In the genomic region with DNA sequence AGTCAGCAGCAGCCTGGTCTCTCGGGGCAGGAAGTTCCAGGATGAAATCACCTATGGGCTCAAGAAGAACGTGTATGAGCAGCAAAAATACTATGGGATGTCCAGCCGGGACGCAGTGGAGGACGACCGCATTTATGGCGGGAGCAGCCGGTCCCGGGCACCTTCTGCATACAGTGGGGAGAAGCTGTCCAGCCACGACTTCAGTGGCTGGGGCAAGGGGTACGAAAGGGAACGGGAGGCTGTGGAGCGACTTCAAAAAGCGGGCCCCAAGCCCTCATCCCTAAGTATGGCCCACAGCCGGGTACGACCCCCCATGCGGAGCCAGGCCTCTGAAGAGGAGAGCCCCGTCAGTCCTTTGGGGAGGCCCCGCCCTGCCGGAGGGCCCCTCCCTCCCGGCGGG, we compare ENCODE assay signal across 24 cellular contexts. TPM values are rescaled to one million over a fixed set of nuclear protein-coding genes. Genes with fewer than 3 reads are reported as not detected.
DNase-seq lines count a peak whose midpoint lies in the region; FAIRE-seq and TF ChIP-seq lines count a peak whose summit lies in the region.
"Had no signal": no experiment of that assay in that cellular context is flagged by ENCODE, and none has a peak within 500 bp of the region (broad histone marks: within the 10 kb centered on the region; RNA-seq: fewer than 3 reads in every experiment).

No MANE protein-coding gene starts in this region.

- no CpG with 5 or more reads among the region's 22 CpGs for WGBS in H9 (ENCODE audit: extremely low coverage, insufficient read length, low lambda C conversion rate)
- WGBS in lower leg skin, 2 donors: 85% methylated on average over 20 to 22 of the region's 22 CpGs

- no peak overlapping the region for H2AK5ac ChIP-seq in H9 (ENCODE audit: insufficient read length, low read length)

- no peaks in the 10 kb centered on the region for H4K20me1 ChIP-seq in H9 (ENCODE audit: control insufficient read depth, insufficient read depth, insufficient read length)

- no peak overlapping the region for H4K91ac ChIP-seq in H9 (ENCODE audit: insufficient read length, low read depth, low read length)

- no peak overlapping the region for H2BK12ac ChIP-seq in H9 (ENCODE audit: insufficient read length, low read depth, low read length)

- no peak overlapping the region for H3K23ac ChIP-seq in H9 (ENCODE audit: insufficient read length, low read depth, low read length)

- H4K5ac ChIP-seq in H9 (ENCODE audit: insufficient read length, low read depth, low read length): no peak overlapping the region

- H3K9me3 ChIP-seq in H9 (ENCODE audit: control insufficient read depth, low read depth, low read length) (no peaks in the 10 kb centered on the region), kidney (ENCODE audit: control insufficient read depth in 1 of 2, low read length in 2 of 2) (no peaks in the 10 kb centered on the region)
- H3K9me3 ChIP-seq: BE2C; BLaER1 treated with 17β-estradiol and CSF1 and Interleukin-3, amounts not matched to agents 10 nM and 100 nM; Caco-2 had no signal

- no peak overlapping the region for H3T11ph ChIP-seq in H9 (ENCODE audit: low read length)

- no peak for FAIRE-seq in kidney (lab: Jason Lieb, UNC)
- FAIRE-seq: A204.1, D721Med, GM12878, GM12892, GM18507 had no signal

- H3K18ac ChIP-seq in H9 (ENCODE audit: insufficient read length, low read depth, low read length): no peak overlapping the region

- no peak overlapping the region for H3K4me2 ChIP-seq in H9 (ENCODE audit: insufficient read depth, insufficient read length, low read length)

- no peak overlapping the region for H3K4me3 Mint-ChIP-seq in H9
- H3K4me3 Mint-ChIP-seq: CD4-positive, alpha-beta T cell; CD8-positive, alpha-beta T cell had no signal

- no peak overlapping the region for H3K4me3 ChIP-seq in kidney (ENCODE audit: low read length in 2 of 2)
- no peak overlapping the region for H3K4me3 ChIP-seq in lower leg skin (ENCODE audit: low read depth, poor library complexity, severe bottlenecking)
- H3K4me3 ChIP-seq: BLaER1 treated with 17β-estradiol and CSF1 and Interleukin-3, amounts not matched to agents 10 nM and 100 nM; GM12878 had no signal

- intact Hi-C loops in kidney (cut with DNase I) (loop anchor here (10.0 kb wide), 1 partner anchor 117 kb away; no protein-coding TSS in a partner anchor), lower leg skin (cut with DNase I; ENCODE audit: low total_unique reads) (loop anchor here (2.0 kb wide), 1 partner anchor 119 kb away; no protein-coding TSS in a partner anchor)

- no peaks in the 10 kb centered on the region for H3K36me3 Mint-ChIP-seq in H9 (ENCODE audit: insufficient read depth in 1 of 3, low read depth in 3 of 3)
- H3K36me3 Mint-ChIP-seq: CD8-positive, alpha-beta T cell had no signal

- H3K79me2 ChIP-seq in H9 (ENCODE audit: insufficient read depth, low read length): no peaks in the 10 kb centered on the region

- no peak for TF ChIP-seq POLR2A in lower leg skin (IDR thresholded peaks at IDR 0.05)

- H3K23me2 ChIP-seq in H9 (ENCODE audit: insufficient read length, low read depth, low read length, poor library complexity, severe bottlenecking): no peaks in the 10 kb centered on the region

- no peaks in the 10 kb centered on the region for H3K79me1 ChIP-seq in H9 (ENCODE audit: insufficient read depth, low read depth, low read length, poor library complexity, severe bottlenecking)

- DNase-seq in H9: no peak
- peak; percentile 64 for DNase-seq in kidney
- DNase-seq in DMS 273 treated with DMSO at 0.1 percent for 48 hours (lab: John Stamatoyannopoulos, UW): no peak
- DNase-seq in central memory CD4-positive, alpha-beta T cell: no peak
- DNase-seq in lower leg skin (ENCODE audit: low spot score in 2 of 2): no peak
- DNase-seq: 8988T; BE2C; Caco-2; CD4-positive, alpha-beta T cell; CD8-positive, alpha-beta T cell; DMS153; DMS53; DMS79; DND-41; GDM1 had no signal

- no peak overlapping the region for H3K4ac ChIP-seq in H9 (ENCODE audit: low read depth, low read length)

- H3K56ac ChIP-seq in H9 (ENCODE audit: insufficient read length, low read depth, low read length): no peak overlapping the region

- H3K14ac ChIP-seq in H9 (ENCODE audit: insufficient read depth, low read length): no peak overlapping the region

- no peak overlapping the region for H4K8ac ChIP-seq in H9 (replicated peaks; ENCODE audit: insufficient read length, low read depth, low read length)

- H3K4me1 Mint-ChIP-seq in H9: peaks cover 8 to 11% of the 10 kb centered on the region in 2 experiments

- no peak overlapping the region for H2BK120ac ChIP-seq in H9 (ENCODE audit: low read depth, low read length, poor library complexity, severe bottlenecking)

- H3K4me1 ChIP-seq in H9 (ENCODE audit: insufficient read depth, low read length): no peaks in the 10 kb centered on the region; the same call in 1 of the 2 replicates
- H3K4me1 ChIP-seq in kidney (ENCODE audit: control insufficient read depth in 1 of 2, insufficient read depth in 1 of 2, low read depth in 1 of 2, low read length in 2 of 2): peaks cover 8 to 22% of the 10 kb centered on the region in 2 donors
- H3K4me1 ChIP-seq: BE2C had no signal

- TF ChIP-seq CTCF in H9 (conservative IDR thresholded peaks at IDR 0.05): no peak
- no peak for TF ChIP-seq CTCF in kidney (IDR thresholded peaks at IDR 0.05; ENCODE audit: borderline replicate concordance, extremely low read depth, insufficient read depth)
- TF ChIP-seq CTCF in lower leg skin (IDR thresholded peaks at IDR 0.05): no peak

- H3K27me3 ChIP-seq in H9 (ENCODE audit: insufficient read depth, low read length): no peaks in the 10 kb centered on the region
- H3K27me3 ChIP-seq: BE2C; BLaER1 treated with 17β-estradiol and CSF1 and Interleukin-3, amounts not matched to agents 10 nM and 100 nM had no signal

- no peaks in the 10 kb centered on the region for H3K36me3 ChIP-seq in kidney (ENCODE audit: control insufficient read depth in 1 of 2, insufficient read depth in 2 of 2, low read length in 2 of 2)
- H3K36me3 ChIP-seq: BE2C; BLaER1 treated with 17β-estradiol and CSF1 and Interleukin-3, amounts not matched to agents 10 nM and 100 nM had no signal

- H2BK15ac ChIP-seq in H9 (ENCODE audit: low read depth, low read length): no peak overlapping the region

- H3K27ac ChIP-seq in H9 (ENCODE audit: insufficient read length, low read depth, low read length): no peak overlapping the region
- no peak overlapping the region for H3K27ac ChIP-seq in kidney (ENCODE audit: low read depth in 2 of 2, low read length in 2 of 2)
- H3K27ac ChIP-seq: BLaER1 treated with 17β-estradiol and CSF1 and Interleukin-3, amounts not matched to agents 10 nM and 100 nM; C4-2B had no signal

- H3K9me3 Mint-ChIP-seq in H9: no peaks in the 10 kb centered on the region
- H3K9me3 Mint-ChIP-seq: CD4-positive, alpha-beta T cell; CD8-positive, alpha-beta T cell had no signal

- H2BK20ac ChIP-seq in H9 (ENCODE audit: low read depth, low read length, poor library complexity, severe bottlenecking): no peak overlapping the region

- no peak overlapping the region for H2AFZ ChIP-seq in H9 (ENCODE audit: low read length)

- no peaks in the 10 kb centered on the region; the same call in 1 of the 2 replicates for H3K27me3 Mint-ChIP-seq in H9 (ENCODE audit: low read depth)

- H3K9ac ChIP-seq in H9 (ENCODE audit: extremely low read depth, insufficient read length, low read length): no peak overlapping the region
- H3K9ac ChIP-seq in kidney (ENCODE audit: low read length in 2 of 2): no peak overlapping the region
- H3K9ac ChIP-seq: BLaER1 treated with 17β-estradiol and CSF1 and Interleukin-3, amounts not matched to agents 10 nM and 100 nM had no signal

- no peak overlapping the region for H2BK5ac ChIP-seq in H9 (ENCODE audit: insufficient read length, low read length)

- peak overlapping the region in 2 of 3 experiments; percentile 29 to 48; a peak in 2 of 7 replicates for H3K27ac Mint-ChIP-seq in H9
- H3K27ac Mint-ChIP-seq: CD4-positive, alpha-beta T cell; CD8-positive, alpha-beta T cell had no signal

RNA-seq across cellular contexts. Expression of gene APEH, which starts 12.1 kb away (rescaled TPM):
- total RNA-seq in H9 (2021): 215 and 220 TPM in 2 replicates
- total RNA-seq in kidney: 143 TPM
- polyA plus RNA-seq in kidney (ENCODE audit: insufficient read depth, low read depth, low replicate concordance): 138 TPM
- 10 to 100 TPM; 73.8 to 92.4 (median 83.1) TPM for total RNA-seq in lower leg skin

RNA-seq across cellular contexts. Expression of gene MST1, which starts 27.3 kb away (rescaled TPM):
- total RNA-seq in H9 (2021) (8.9 and 9.3 TPM in 2 replicates), kidney (77.3 TPM), lower leg skin (10 to 100 TPM; 12.9 to 24.7 (median 17.4) TPM)
- 152 TPM for polyA plus RNA-seq in kidney (ENCODE audit: insufficient read depth, low read depth, low replicate concordance)

RNA-seq across cellular contexts. Expression of gene RNF123, which starts 27.3 kb away (rescaled TPM):
- 39.9 and 40.6 TPM in 2 replicates for total RNA-seq in H9 (2021)
- 43.7 TPM for total RNA-seq in kidney
- 41.7 TPM for polyA plus RNA-seq in kidney (ENCODE audit: insufficient read depth, low read depth, low replicate concordance)
- 10 to 100 TPM; 12.8 to 28.4 (median 26.5) TPM for total RNA-seq in lower leg skin

RNA-seq across cellular contexts. Expression of gene AMIGO3, which starts 57.5 kb away (rescaled TPM):
- total RNA-seq in H9 (2021): 3.0 and 3.8 TPM in 2 replicates
- total RNA-seq in kidney: not detected
- polyA plus RNA-seq in kidney (ENCODE audit: insufficient read depth, low read depth, low replicate concordance): 0.73 TPM
- 1 to 10 TPM; 1.0 to 3.7 (median 3.1) TPM for total RNA-seq in lower leg skin
- total RNA-seq: A673, Caco-2 had no signal
- polyA plus RNA-seq: AG04450 had no signal
